7 cellular contexts compared by ENCODE assay signal in the genomic region with DNA sequence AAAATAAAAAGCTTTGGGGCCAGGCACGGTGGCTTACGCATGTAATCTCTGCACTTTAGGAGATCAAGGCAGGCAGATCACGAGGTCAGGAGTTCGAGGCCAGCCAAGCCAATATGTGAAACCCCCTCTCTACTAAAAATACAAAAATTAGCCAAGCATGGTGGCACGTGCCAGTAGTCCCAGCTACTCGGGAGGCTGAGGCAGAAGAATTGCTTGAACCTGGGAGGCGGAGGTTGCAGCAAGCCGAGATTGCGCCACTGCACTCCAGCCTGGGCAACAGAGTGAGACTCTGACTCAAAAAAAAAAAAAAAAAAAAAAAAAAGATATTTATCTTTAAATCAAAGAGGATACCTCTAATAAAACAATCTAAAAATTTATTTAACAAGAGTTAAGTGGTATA. TPM values are rescaled to one million over a fixed set of nuclear protein-coding genes. Genes with fewer than 3 reads are reported as not detected.
DNase-seq lines count a peak whose midpoint lies in the region; ATAC-seq, FAIRE-seq and TF ChIP-seq lines count a peak whose summit lies in the region.
"Not testable (repeated sequence)": the region's sequence is repeated elsewhere in the genome, so short reads cannot be mapped to it uniquely, and the experiment has no call there.

No MANE protein-coding gene starts in this region.

- H4K20me1 ChIP-seq in Karpas-422 (ENCODE audit: insufficient read depth, low read depth, low read length) (peaks cover 35% of the 10 kb centered on the region), HepG2 (ENCODE audit: insufficient read depth, low read length) (peaks cover 69% of the 10 kb centered on the region)
- not testable (repeated sequence) for H4K20me1 ChIP-seq in K562 (replicated peaks; ENCODE audit: control insufficient read depth, insufficient read depth, low read length)

- CTCF ChIA-PET in CD4-positive, alpha-beta memory T cell (lab: Charles Lee; ENCODE audit: partially characterized antibody), result interaction anchor here (0.7 to 1.1 kb wide), 3 partner anchors 12 to 580 kb away, joined by 3 read pairs; no protein-coding TSS in a partner anchor
- CTCF ChIA-PET in WTC11 (lab: Charles Lee); K562 (lab: Yijun Ruan, JAX; ENCODE audit: low intra/inter-chr PET ratio); HepG2 (lab: Yijun Ruan, JAX; ENCODE audit: low intra/inter-chr PET ratio, low total read pairs): not testable (repeated sequence)

- H3K27me3 Mint-ChIP-seq in CD4-positive, alpha-beta memory T cell; WTC11 (ENCODE audit: low read depth); activated T-helper 1 cell treated with anti-CD3 and anti-CD28 coated beads, Interleukin-12 subunit alpha, Interleukin-12 subunit beta, Interleukin-2, Interleukin-4 antibody, amounts not matched to agents 30 ng/mL and 10 ng/mL and 1 ng/mL, durations not matched to agents 14 hours and 24 hours and 36 hours (ENCODE audit: insufficient read depth): not testable (repeated sequence)

- H3K79me2 ChIP-seq in Karpas-422 (ENCODE audit: low read length) (peaks cover 91% of the 10 kb centered on the region), HepG2 (ENCODE audit: insufficient read depth, low read length) (peaks cover 89% of the 10 kb centered on the region)
- not testable (repeated sequence) for H3K79me2 ChIP-seq in K562 (ENCODE audit: control insufficient read depth, insufficient read depth, low read length)

- TF ChIP-seq POLR2A in K562 (conservative IDR thresholded peaks at IDR 0.05); HepG2 (IDR thresholded peaks at IDR 0.05; ENCODE audit: insufficient read depth in 1 of 2, low read depth in 2 of 2, low read length in 2 of 2); sigmoid colon (IDR thresholded peaks at IDR 0.05): not testable (repeated sequence)

- H3K9me1 ChIP-seq in K562 (ENCODE audit: control insufficient read depth, insufficient read depth, low read length), result not testable (repeated sequence)

- not testable (repeated sequence) for H2AFZ ChIP-seq in Karpas-422 (ENCODE audit: low read length); K562 (ENCODE audit: low read depth, low read length); HepG2 (ENCODE audit: low read length)

- WGBS in K562 (ENCODE audit: insufficient coverage, low coverage, missing lambda C conversion rate), result 18% methylated on average over 6 of the region's 9 CpGs
- 90% methylated on average over 9 of the region's 9 CpGs for WGBS in HepG2 (ENCODE audit: low lambda C conversion rate)
- WGBS in sigmoid colon, 2 donors, result 72 to 91% methylated on average over 9 of the region's 9 CpGs

- H3K4me2 ChIP-seq in Karpas-422 (ENCODE audit: low read depth, low read length, poor library complexity, severe bottlenecking); K562 (ENCODE audit: insufficient read depth, low read length): not testable (repeated sequence)
- peak overlapping the region; percentile 84; the same call in 1 of the 2 replicates for H3K4me2 ChIP-seq in HepG2 (ENCODE audit: low read depth, low read length)

- H3K9me3 ChIP-seq in CD4-positive, alpha-beta memory T cell (ENCODE audit: control insufficient read depth in 1 of 2, low read length in 2 of 2); Karpas-422 (ENCODE audit: low read length); K562 (replicated peaks; ENCODE audit: control insufficient read depth, insufficient read depth, low read depth, low read length); HepG2 (ENCODE audit: low read length); sigmoid colon: not testable (repeated sequence)

- not testable (repeated sequence) for TF ChIP-seq EP300 in K562 (IDR thresholded peaks at IDR 0.05; ENCODE audit: low read length); HepG2 (IDR thresholded peaks at IDR 0.05; ENCODE audit: low read depth in 2 of 2, low read length in 2 of 2); HepG2 (CRISPR knock-in tag; IDR thresholded peaks at IDR 0.05; ENCODE audit: borderline replicate concordance); sigmoid colon (IDR thresholded peaks at IDR 0.05)

- peaks cover 5 to 32% of the 10 kb centered on the region in 2 donors for H3K36me3 Mint-ChIP-seq in CD4-positive, alpha-beta memory T cell
- peaks cover 13% of the 10 kb centered on the region for H3K36me3 Mint-ChIP-seq in WTC11
- H3K36me3 Mint-ChIP-seq in activated T-helper 1 cell treated with anti-CD3 and anti-CD28 coated beads, Interleukin-12 subunit alpha, Interleukin-12 subunit beta, Interleukin-2, Interleukin-4 antibody, amounts not matched to agents 30 ng/mL and 10 ng/mL and 1 ng/mL, durations not matched to agents 14 hours and 24 hours and 36 hours (ENCODE audit: low read depth), result peaks cover 39% of the 10 kb centered on the region

- H3K4me1 ChIP-seq in CD4-positive, alpha-beta memory T cell (ENCODE audit: insufficient read depth, low read length), result peaks cover 61% of the 10 kb centered on the region
- H3K4me1 ChIP-seq in Karpas-422 (ENCODE audit: low read length), result peaks cover 65% of the 10 kb centered on the region
- peaks cover 0 to 26% of the 10 kb centered on the region in 2 experiments; a peak in 2 of 5 replicates for H3K4me1 ChIP-seq in K562 (replicated peaks in 1 of 2; ENCODE audit: control insufficient read depth in 2 of 2, insufficient read depth in 2 of 2, low read length in 2 of 2)
- H3K4me1 ChIP-seq in HepG2 (ENCODE audit: insufficient read depth, low read length), result peaks cover 57% of the 10 kb centered on the region
- H3K4me1 ChIP-seq in sigmoid colon, result peaks cover 0 to 65% (median 53%) of the 10 kb centered on the region in 4 donors

- H3K4me1 Mint-ChIP-seq in CD4-positive, alpha-beta memory T cell, result peaks cover 39 to 71% (median 57%) of the 10 kb centered on the region in 4 donors
- peaks cover 63% of the 10 kb centered on the region for H3K4me1 Mint-ChIP-seq in WTC11
- H3K4me1 Mint-ChIP-seq in activated T-helper 1 cell treated with anti-CD3 and anti-CD28 coated beads, Interleukin-12 subunit alpha, Interleukin-12 subunit beta, Interleukin-2, Interleukin-4 antibody, amounts not matched to agents 30 ng/mL and 10 ng/mL and 1 ng/mL, durations not matched to agents 14 hours and 24 hours and 36 hours (ENCODE audit: low read depth), result peaks cover 59% of the 10 kb centered on the region

- in situ Hi-C loops in K562 (cut with MboI), result not testable (repeated sequence)
- in situ Hi-C loops in HepG2 (cut with HindIII; ENCODE audit: extremely low pct_ligation_motif_present, low pct_unique_long_range_greater_than_20kb), result loop anchor here (10.0 kb wide), 1 partner anchor 327 kb away; no protein-coding TSS in a partner anchor

- peak overlapping the region in 3 of 7 donors; percentile 75 to 97 (median 75) for H3K27ac Mint-ChIP-seq in CD4-positive, alpha-beta memory T cell
- not testable (repeated sequence) for H3K27ac Mint-ChIP-seq in WTC11
- H3K27ac Mint-ChIP-seq in activated T-helper 1 cell treated with anti-CD3 and anti-CD28 coated beads, Interleukin-12 subunit alpha, Interleukin-12 subunit beta, Interleukin-2, Interleukin-4 antibody, amounts not matched to agents 30 ng/mL and 10 ng/mL and 1 ng/mL, durations not matched to agents 14 hours and 24 hours and 36 hours, result peak overlapping the region; percentile 52

- not testable (repeated sequence) for DNase-seq in CD4-positive, alpha-beta memory T cell; Karpas-422; WTC11 (ENCODE audit: low spot score); activated T-helper 1 cell treated with anti-CD3 and anti-CD28 coated beads, Interleukin-12 subunit alpha, Interleukin-12 subunit beta, Interleukin-2, Interleukin-4 antibody, amounts not matched to agents 30 ng/mL and 10 ng/mL and 1 ng/mL, durations not matched to agents 14 hours and 24 hours and 36 hours (ENCODE audit: low spot score); K562 (ENCODE audit: extremely low read depth in 1 of 4, low spot score in 3 of 4); HepG2 (ENCODE audit: low spot score); sigmoid colon

- POLR2A ChIA-PET in CD4-positive, alpha-beta memory T cell (lab: Charles Lee; ENCODE audit: partially characterized antibody), result interaction anchor here (0.5 to 2.2 kb wide), 7 partner anchors 10 to 474 kb away, joined by 3 to 7 read pairs (median 3); no protein-coding TSS in a partner anchor
- POLR2A ChIA-PET in WTC11 (lab: Charles Lee); K562 (lab: Yijun Ruan, JAX); HepG2 (lab: Yijun Ruan, JAX): not testable (repeated sequence)

- not testable (repeated sequence) for BruUV-seq in K562 (replicated peaks; lab: Mats Ljungman, UMichigan); HepG2 (replicated peaks; lab: Mats Ljungman, UMichigan)

- H3K4me3 Mint-ChIP-seq in CD4-positive, alpha-beta memory T cell, result peak overlapping the region; percentile 47 to 99 (median 66)
- H3K4me3 Mint-ChIP-seq in WTC11, result not testable (repeated sequence)
- peak overlapping the region; percentile 90 for H3K4me3 Mint-ChIP-seq in activated T-helper 1 cell treated with anti-CD3 and anti-CD28 coated beads, Interleukin-12 subunit alpha, Interleukin-12 subunit beta, Interleukin-2, Interleukin-4 antibody, amounts not matched to agents 30 ng/mL and 10 ng/mL and 1 ng/mL, durations not matched to agents 14 hours and 24 hours and 36 hours

- intact Hi-C loops in CD4-positive, alpha-beta memory T cell (cut with micrococcal nuclease), result loop anchor here (2.0 to 10.0 kb wide), 2 partner anchors 13 to 323 kb away; no protein-coding TSS in a partner anchor
- intact Hi-C loops in activated T-helper 1 cell treated with anti-CD3 and anti-CD28 coated beads, Interleukin-12 subunit alpha, Interleukin-12 subunit beta, Interleukin-2, Interleukin-4 antibody, amounts not matched to agents 30 ng/mL and 10 ng/mL and 1 ng/mL, durations not matched to agents 14 hours and 24 hours and 36 hours (cut with micrococcal nuclease), result loop anchor here (1.0 to 5.0 kb wide), 18 partner anchors 9 to 636 kb away; partner anchors contain the start of gene ELF1
- intact Hi-C loops in K562 (cut with micrococcal nuclease), result not testable (repeated sequence)
- intact Hi-C loops in HepG2 (cut with micrococcal nuclease; ENCODE audit: unreplicated experiment) (loop anchor here (5.0 kb wide), 3 partner anchors 40 to 260 kb away; no protein-coding TSS in a partner anchor), sigmoid colon (cut with DNase I) (loop anchor here (10.0 kb wide), 1 partner anchor 1613 kb away; the partner anchor contains the start of gene AKAP11)

- H3K27me3 ChIP-seq in CD4-positive, alpha-beta memory T cell (ENCODE audit: insufficient read depth, low read length); Karpas-422 (ENCODE audit: low read length); HepG2 (ENCODE audit: control insufficient read depth in 1 of 2, insufficient read depth in 2 of 2, low read length in 2 of 2); sigmoid colon: not testable (repeated sequence)
- H3K27me3 ChIP-seq in K562 (ENCODE audit: control insufficient read depth in 2 of 2, insufficient read depth in 2 of 2, low read length in 2 of 2), result peaks cover 0 to 12% of the 10 kb centered on the region in 2 experiments; a peak in 3 of 5 replicates

- not testable (repeated sequence) for H3K9me3 Mint-ChIP-seq in CD4-positive, alpha-beta memory T cell; activated T-helper 1 cell treated with anti-CD3 and anti-CD28 coated beads, Interleukin-12 subunit alpha, Interleukin-12 subunit beta, Interleukin-2, Interleukin-4 antibody, amounts not matched to agents 30 ng/mL and 10 ng/mL and 1 ng/mL, durations not matched to agents 14 hours and 24 hours and 36 hours
- H3K9me3 Mint-ChIP-seq in WTC11, result peaks cover 11% of the 10 kb centered on the region

- H3K36me3 ChIP-seq in CD4-positive, alpha-beta memory T cell (ENCODE audit: insufficient read depth, low read length); Karpas-422 (ENCODE audit: insufficient read depth, low read length); K562 (ENCODE audit: control insufficient read depth, insufficient read depth, low read length); HepG2 (replicated peaks in 1 of 2; ENCODE audit: control insufficient read depth in 1 of 2, insufficient read depth in 2 of 2, low read length in 2 of 2); sigmoid colon: not testable (repeated sequence)

- H3K27ac ChIP-seq in CD4-positive, alpha-beta memory T cell (ENCODE audit: low read depth, low read length), result peak overlapping the region; percentile 86
- H3K27ac ChIP-seq in Karpas-422 (ENCODE audit: low read length) (peak overlapping the region; percentile 69; the same call in 1 of the 2 replicates), sigmoid colon (peak overlapping the region in 3 of 4 donors; percentile 98 to 99 (median 99))
- not testable (repeated sequence) for H3K27ac ChIP-seq in K562 (ENCODE audit: extremely low read depth, low read depth, low read length); HepG2 (ENCODE audit: extremely low read length, insufficient read depth, low read length)

- not testable (repeated sequence) for H3K9me2 ChIP-seq in Karpas-422 (replicated peaks; ENCODE audit: insufficient read depth, low read length)

- TF ChIP-seq CTCF in WTC11 (IDR thresholded peaks at IDR 0.05); K562 (IDR thresholded peaks at IDR 0.05 in 2 of 3, conservative IDR thresholded peaks at IDR 0.05 in 1 of 3; ENCODE audit: insufficient read depth in 2 of 3, low read depth in 1 of 3, low read length in 3 of 3); HepG2 (CRISPR knock-in tag; IDR thresholded peaks at IDR 0.05); sigmoid colon (IDR thresholded peaks at IDR 0.05): not testable (repeated sequence)

- not testable (repeated sequence) for FAIRE-seq in K562 (lab: Jason Lieb, UNC); HepG2 (lab: Jason Lieb, UNC)

- not testable (repeated sequence) for H3K9ac ChIP-seq in Karpas-422 (ENCODE audit: low read length); K562 (ENCODE audit: insufficient read depth in 1 of 2, low read depth in 2 of 2, low read length in 2 of 2); HepG2 (ENCODE audit: insufficient read depth, low read depth, low read length)

- not testable (repeated sequence) for ATAC-seq in WTC11, K562, HepG2

- not testable (repeated sequence) for TF ChIP-seq RAD21 in K562 (CRISPR knock-in tag; conservative IDR thresholded peaks at IDR 0.05 in 1 of 2, IDR thresholded peaks at IDR 0.05 in 1 of 2); HepG2 (CRISPR knock-in tag; IDR thresholded peaks at IDR 0.05)

- peak overlapping the region in 1 of 2 donors; percentile 17 for H3K4me3 ChIP-seq in CD4-positive, alpha-beta memory T cell (ENCODE audit: low read length in 2 of 2)
- not testable (repeated sequence) for H3K4me3 ChIP-seq in Karpas-422 (ENCODE audit: low read length); K562; sigmoid colon
- H3K4me3 ChIP-seq in HepG2 (replicated peaks in 1 of 3; ENCODE audit: insufficient read depth in 1 of 3, low read depth in 2 of 3, low read length in 3 of 3), result peak overlapping the region in 1 of 3 experiments; percentile 96; a peak in 1 of 6 replicates

RNA-seq across cellular contexts. Expression of gene FOXO1, which starts 4.6 kb away (rescaled TPM):
- 10 to 100 TPM; 68.0 to 68.4 TPM for total RNA-seq in CD4-positive, alpha-beta memory T cell
- 10 to 100 TPM; 35.2 to 72.3 TPM for polyA plus RNA-seq in CD4-positive, alpha-beta memory T cell
- 27.6 and 51.6 TPM in 2 replicates for total RNA-seq in Karpas-422 (2014; rRNA removed; shearing (Covaris generic); ENCODE audit: low replicate concordance)
- total RNA-seq in WTC11 (2021) (34.3 to 37.9 TPM (median 34.4 TPM) in 3 replicates), K562 (2014; rRNA removed) (0.18 and 0.33 TPM in 2 replicates), K562 (2014; rRNA removed; fragmentation: Illumina TruSeq; extraction: Trizol) (0.25 and 0.41 TPM in 2 replicates), K562 (2015; rRNA removed; fragmentation: Illumina TruSeq; extraction: Trizol) (0.04 and 0.15 TPM in 2 replicates), K562 (2021) (0.67 and 0.73 TPM in 2 replicates), HepG2 (2016; rRNA removed; fragmentation: Illumina TruSeq; extraction: Trizol) (8.1 and 13.8 TPM in 2 replicates), sigmoid colon (10 to 100 TPM; 30.9 to 36.8 (median 33.7) TPM)
- 41.9 and 43.1 TPM in 2 replicates for total RNA-seq in activated T-helper 1 cell treated with anti-CD3 and anti-CD28 coated beads, Interleukin-12 subunit alpha, Interleukin-12 subunit beta, Interleukin-2, Interleukin-4 antibody, amounts not matched to agents 30 ng/mL and 10 ng/mL and 1 ng/mL, durations not matched to agents 14 hours and 24 hours and 36 hours
- 1.1 and 2.1 TPM in 2 replicates for total RNA-seq in K562 (2011; cell fraction: chromatin; rRNA removed; ENCODE audit: low replicate concordance)
- 1.2 TPM in 2 replicates for total RNA-seq in K562 (2011; cell fraction: nucleolus; rRNA removed)
- total RNA-seq in K562 (2011; cell fraction: nucleoplasm; rRNA removed), result 1.5 and 2.4 TPM in 2 replicates
- polyA plus RNA-seq in K562 (2011; rRNA removed) (0.53 and 1.2 TPM in 2 replicates), K562 (2014; fragmentation: Illumina TruSeq; extraction: Trizol) (0.43 and 0.48 TPM in 2 replicates), K562 (2014; fragmentation: Nextera tagmentation; extraction: Ambion mirVana) (under 1 TPM; 0.10 to 0.20 TPM), K562 (2014; rRNA removed) (0.13 and 0.36 TPM in 2 replicates), HepG2 (2011; rRNA removed) (10.9 and 13.1 TPM in 2 replicates), sigmoid colon (10 to 100 TPM in 2 of 3 donors, 1 to 10 TPM in 1; 9.0 to 14.7 (median 10.6) TPM)
- 0.51 and 0.83 TPM in 2 replicates for polyA plus RNA-seq in K562 (2011; cell fraction: cytosol; rRNA removed)
- 0.58 and 1.2 TPM in 2 replicates for polyA plus RNA-seq in K562 (2011; cell fraction: nucleus; rRNA removed)
- polyA plus RNA-seq in K562 (2012), result 0.18 and 0.20 TPM in 2 replicates
- 1.1 and 3.7 TPM in 2 replicates for polyA minus RNA-seq in K562 (2011; rRNA and poly(A)+ RNA removed)
- polyA minus RNA-seq in K562 (2011; cell fraction: cytosol; rRNA and poly(A)+ RNA removed), result 1.4 and 1.5 TPM in 2 replicates
- polyA minus RNA-seq in K562 (2011; cell fraction: nucleus; rRNA and poly(A)+ RNA removed), result 0.54 and 1.7 TPM in 2 replicates
- total RNA-seq in HepG2 (2016; cell fraction: cytosol; rRNA removed; fragmentation: Illumina TruSeq; extraction: Trizol; ENCODE audit: low read depth), result 16.8 and 17.8 TPM in 2 replicates
- total RNA-seq in HepG2 (2016; cell fraction: insoluble cytoplasmic fraction; rRNA removed; fragmentation: Illumina TruSeq; extraction: Trizol), result 7.8 and 12.3 TPM in 2 replicates
- 15.3 and 15.4 TPM in 2 replicates for total RNA-seq in HepG2 (2016; cell fraction: membrane; rRNA removed; fragmentation: Illumina TruSeq; extraction: Trizol)
- total RNA-seq in HepG2 (2016; cell fraction: nucleus; rRNA removed; fragmentation: Illumina TruSeq; extraction: Trizol), result 14.4 and 14.7 TPM in 2 replicates
- polyA plus RNA-seq in HepG2 (2011; cell fraction: cytosol; rRNA removed), result 8.3 and 8.4 TPM in 2 replicates
- 12.9 and 17.5 TPM in 2 replicates for polyA plus RNA-seq in HepG2 (2011; cell fraction: nucleus; rRNA removed)
- polyA plus RNA-seq in HepG2 (2012), result 8.8 and 12.0 TPM in 2 replicates
- polyA plus RNA-seq in HepG2 (2016; cell fraction: cytosol; fragmentation: Illumina TruSeq; extraction: Trizol; ENCODE audit: low read depth), result 0.25 TPM in 2 replicates
- polyA plus RNA-seq in HepG2 (2016; cell fraction: insoluble cytoplasmic fraction; fragmentation: Illumina TruSeq; extraction: Trizol; ENCODE audit: low read depth), result 10.3 and 10.9 TPM in 2 replicates
- 1.5 and 2.0 TPM in 2 replicates for polyA plus RNA-seq in HepG2 (2016; cell fraction: membrane; fragmentation: Illumina TruSeq; extraction: Trizol; ENCODE audit: low read depth)
- 9.4 and 9.9 TPM in 2 replicates for polyA plus RNA-seq in HepG2 (2016; cell fraction: nucleus; fragmentation: Illumina TruSeq; extraction: Trizol; ENCODE audit: insufficient read depth, low read depth)
- polyA minus RNA-seq in HepG2 (2011; rRNA and poly(A)+ RNA removed; ENCODE audit: low replicate concordance), result 4.3 and 53.3 TPM in 2 replicates
- 28.8 and 31.7 TPM in 2 replicates for polyA minus RNA-seq in HepG2 (2011; cell fraction: cytosol; rRNA and poly(A)+ RNA removed)
- polyA minus RNA-seq in HepG2 (2011; cell fraction: nucleus; rRNA and poly(A)+ RNA removed), result 63.8 and 73.3 TPM in 2 replicates
